Comparison of ENCODE assay signal across 15 cellular contexts in genomic region chr2:5528741-5529140, GRCh38.
DNase-seq lines count a peak whose midpoint lies in the region; ATAC-seq and TF ChIP-seq lines count a peak whose summit lies in the region.
"Had no signal": no experiment of that assay in that cellular context is flagged by ENCODE, and none has a peak within 500 bp of the region (broad histone marks: within the 10 kb centered on the region; RNA-seq: fewer than 3 reads in every experiment).

No MANE protein-coding gene starts in this region.

- no peak overlapping the region for H3K4me2 ChIP-seq in neuronal stem cell (ENCODE audit: insufficient read depth, low read length, poor library complexity, severe bottlenecking)

- no peak overlapping the region for H3K23ac ChIP-seq in neuronal stem cell (ENCODE audit: low read depth, low read length, poor library complexity)

- peaks cover 0 to 2% of the 10 kb centered on the region in 2 donors for H3K4me1 ChIP-seq in neuronal stem cell (ENCODE audit: control insufficient read depth in 2 of 2, insufficient read depth in 1 of 2, low read depth in 1 of 2, low read length in 2 of 2)
- H3K4me1 ChIP-seq: BE2C had no signal

- H3K27me3 Mint-ChIP-seq in natural killer cell (ENCODE audit: low read depth in 2 of 2), result no peaks in the 10 kb centered on the region
- H3K27me3 Mint-ChIP-seq: CD4-positive, CD25-positive, alpha-beta regulatory T cell; CD8-positive, alpha-beta memory T cell had no signal

- intact Hi-C loops in natural killer cell (cut with micrococcal nuclease), result no loop called here

- no peaks in the 10 kb centered on the region for H3K36me3 Mint-ChIP-seq in natural killer cell
- H3K36me3 Mint-ChIP-seq: CD4-positive, CD25-positive, alpha-beta regulatory T cell; CD8-positive, alpha-beta memory T cell had no signal

- H3K27ac ChIP-seq in neuronal stem cell (replicated peaks; ENCODE audit: low read length), result no peak overlapping the region

- peak overlapping the region; percentile 74 for H4K8ac ChIP-seq in neuronal stem cell (ENCODE audit: low read depth, low read length)

- H3K4me3 Mint-ChIP-seq in natural killer cell, result no peak overlapping the region
- H3K4me3 Mint-ChIP-seq: CD4-positive, CD25-positive, alpha-beta regulatory T cell; CD8-positive, alpha-beta memory T cell; H9 had no signal

- H3K9me3 Mint-ChIP-seq in natural killer cell, result peaks cover 3 to 6% of the 10 kb centered on the region in 2 donors
- H3K9me3 Mint-ChIP-seq: H9 had no signal

- no peak overlapping the region for H3K14ac ChIP-seq in neuronal stem cell (ENCODE audit: low read length)

- H2BK15ac ChIP-seq in neuronal stem cell (ENCODE audit: low read length), result no peak overlapping the region

- peak overlapping the region; percentile 12 for H2AFZ ChIP-seq in neuronal stem cell (ENCODE audit: low read length)

- no peaks in the 10 kb centered on the region for H3K36me3 ChIP-seq in neuronal stem cell (replicated peaks in 1 of 2; ENCODE audit: control insufficient read depth in 2 of 2, insufficient read depth in 2 of 2, low read length in 2 of 2)
- H3K36me3 ChIP-seq: BE2C had no signal

- H3K18ac ChIP-seq in neuronal stem cell (ENCODE audit: low read length), result peak overlapping the region; percentile 61

- H2BK5ac ChIP-seq in neuronal stem cell (ENCODE audit: low read length), result no peak overlapping the region

- H3K4ac ChIP-seq in neuronal stem cell (ENCODE audit: low read length), result no peak overlapping the region

- no peaks in the 10 kb centered on the region for H3K79me1 ChIP-seq in neuronal stem cell (ENCODE audit: low read depth, low read length)

- TF ChIP-seq CTCF in foreskin fibroblast (IDR thresholded peaks at IDR 0.05; ENCODE audit: low read depth, low read length), result no peak
- TF ChIP-seq CTCF in natural killer cell (IDR thresholded peaks at IDR 0.05), result no peak

- no peaks in the 10 kb centered on the region for H3K27me3 ChIP-seq in neuronal stem cell (ENCODE audit: control insufficient read depth in 3 of 3, insufficient read depth in 3 of 3, low read depth in 1 of 3, low read length in 3 of 3)
- H3K27me3 ChIP-seq: BE2C had no signal

- H3K9me3 ChIP-seq in neuronal stem cell (replicated peaks in 1 of 2; ENCODE audit: control insufficient read depth in 2 of 2, insufficient read depth in 1 of 2, low read depth in 1 of 2, low read length in 2 of 2), result no peaks in the 10 kb centered on the region
- H3K9me3 ChIP-seq: BE2C had no signal

- H3K27ac Mint-ChIP-seq in natural killer cell, result no peak overlapping the region
- H3K27ac Mint-ChIP-seq: CD4-positive, CD25-positive, alpha-beta regulatory T cell; CD8-positive, alpha-beta memory T cell; H9 had no signal

- H4K91ac ChIP-seq in neuronal stem cell (ENCODE audit: low read depth, low read length, poor library complexity), result no peak overlapping the region

- H3K4me1 Mint-ChIP-seq in natural killer cell, result no peaks in the 10 kb centered on the region
- H3K4me1 Mint-ChIP-seq: CD4-positive, CD25-positive, alpha-beta regulatory T cell; CD8-positive, alpha-beta memory T cell had no signal

- DNase-seq in NCI-H2227 (lab: John Stamatoyannopoulos, UW; ENCODE audit: unreplicated experiment), result peak; percentile 13
- no peak for DNase-seq in NCI-H2227 treated with DMSO at 0.1 percent for 48 hours (lab: John Stamatoyannopoulos, UW)
- peak; percentile 56 for DNase-seq in DMS79 treated with DMSO at 0.1 percent for 48 hours (lab: John Stamatoyannopoulos, UW)
- DNase-seq in NCI-H1105 (lab: John Stamatoyannopoulos, UW), result peak; percentile 7
- no peak for DNase-seq in neuronal stem cell (ENCODE audit: low spot score)
- DNase-seq in foreskin fibroblast, result no peak
- no peak for DNase-seq in natural killer cell
- DNase-seq: ACHN; BE2C; C1 segment of cervical spinal cord; CD4-positive, CD25-positive, alpha-beta regulatory T cell; CD8-positive, alpha-beta memory T cell; DMS153; H9; IMR-90 had no signal

- H2AK5ac ChIP-seq in neuronal stem cell (ENCODE audit: low read depth, low read length), result no peak overlapping the region

- no peak overlapping the region for H2BK120ac ChIP-seq in neuronal stem cell (ENCODE audit: low read depth, low read length)

- ATAC-seq in natural killer cell, result no peak

- no peak overlapping the region for H3K9ac ChIP-seq in neuronal stem cell (ENCODE audit: low read depth, low read length, poor library complexity)

- no CpG with 5 or more reads among the region's 8 CpGs for WGBS in neuronal stem cell (ENCODE audit: extremely low coverage in 2 of 2, insufficient read length in 2 of 2, insufficient replicate concordance in 1 of 2), 2 donors

- no peak overlapping the region for H3K4me3 ChIP-seq in neuronal stem cell (ENCODE audit: low read length in 2 of 2)
- H3K4me3 ChIP-seq in foreskin fibroblast (ENCODE audit: low read depth in 1 of 2, low read length in 2 of 2), result no peak overlapping the region

- H2BK12ac ChIP-seq in neuronal stem cell (ENCODE audit: low read length), result no peak overlapping the region

Comparison
In these comparisons a context has a peak if more than half of its experiments do, and no peak if none do; other contexts are left out.
1. DNase-seq: peak in NCI-H2227 (single experiment), DMS79 treated with DMSO at 0.1 percent for 48 hours (single experiment) and NCI-H1105 (single experiment); none in NCI-H2227 treated with DMSO at 0.1 percent for 48 hours (single experiment), neuronal stem cell (single experiment), foreskin fibroblast (0 of 2) and natural killer cell (single experiment).